In genomic region chr1:148078632-148079519, GRCh38 we compare ENCODE assay signal across 8 cellular contexts.
DNase-seq lines count a peak whose midpoint lies in the region; ATAC-seq, FAIRE-seq and TF ChIP-seq lines count a peak whose summit lies in the region.
"Not testable (repeated sequence)": the region's sequence is repeated elsewhere in the genome, so short reads cannot be mapped to it uniquely, and the experiment has no call there.

No MANE protein-coding gene starts in this region.

- not testable (repeated sequence) for H3K27me3 Mint-ChIP-seq in CD4-positive, alpha-beta T cell; activated B cell treated with CpG ODN at 0.5 μM for 24 hours; memory B cell

- H3K9ac ChIP-seq in GM12878 (ENCODE audit: control insufficient read depth, insufficient read depth, low read length), result not testable (repeated sequence)

- intact Hi-C loops in CD4-positive, alpha-beta T cell (cut with DNase I, micrococcal nuclease); activated B cell treated with CpG ODN at 0.5 μM for 24 hours (cut with micrococcal nuclease); GM12878 (cut with micrococcal nuclease; ENCODE audit: unreplicated experiment); heart right ventricle (cut with DNase I): not testable (repeated sequence)

- not testable (repeated sequence) for H3K4me2 ChIP-seq in GM12878 (ENCODE audit: control insufficient read depth, insufficient read depth)

- in situ Hi-C loops in GM12878 (cut with MboI), result not testable (repeated sequence)

- no CpG with 5 or more reads among the region's 54 CpGs for WGBS in GM12878 (ENCODE audit: insufficient coverage, insufficient replicate concordance, low lambda C conversion rate, missing lambda C conversion rate)
- WGBS in heart right ventricle, 2 donors, result no CpG with 5 or more reads among the region's 54 CpGs

- not testable (repeated sequence) for TF ChIP-seq RAD21 in GM12878 (IDR thresholded peaks at IDR 0.05; ENCODE audit: insufficient read depth, low read depth, low read length)

- BruUV-seq in GM12878 (replicated peaks; lab: Mats Ljungman, UMichigan), result not testable (repeated sequence)

- H3K9me3 ChIP-seq in CD4-positive, alpha-beta T cell (ENCODE audit: control insufficient read depth, low read length); GM12878 (replicated peaks; ENCODE audit: control insufficient read depth, insufficient read depth, low read length); heart right ventricle: not testable (repeated sequence)

- H3K36me3 Mint-ChIP-seq in CD4-positive, alpha-beta T cell (ENCODE audit: low read depth); activated B cell treated with CpG ODN at 0.5 μM for 24 hours (ENCODE audit: low read depth); memory B cell; stimulated activated effector memory CD8-positive, alpha-beta T cell treated with anti-CD3 and anti-CD28 coated beads, Interleukin-12 subunit alpha, Interleukin-12 subunit beta, amount 100 ng/mL, for 72 hours: not testable (repeated sequence)

- not testable (repeated sequence) for DNase-seq in CD4-positive, alpha-beta T cell; activated B cell treated with CpG ODN at 0.5 μM for 24 hours; GM12878 (ENCODE audit: low read depth, low spot score); heart right ventricle; memory B cell (ENCODE audit: low spot score in 2 of 2); stimulated activated effector memory CD8-positive, alpha-beta T cell treated with anti-CD3 and anti-CD28 coated beads, Interleukin-12 subunit alpha, Interleukin-12 subunit beta, amount 100 ng/mL, for 72 hours (ENCODE audit: low spot score in 2 of 2)

- not testable (repeated sequence) for H2AFZ ChIP-seq in GM12878 (ENCODE audit: control insufficient read depth, low read depth, low read length)

- not testable (repeated sequence) for H3K4me3 Mint-ChIP-seq in CD4-positive, alpha-beta T cell; activated B cell treated with CpG ODN at 0.5 μM for 24 hours; memory B cell; stimulated activated effector memory CD8-positive, alpha-beta T cell treated with anti-CD3 and anti-CD28 coated beads, Interleukin-12 subunit alpha, Interleukin-12 subunit beta, amount 100 ng/mL, for 72 hours

- RAD21 ChIA-PET in GM12878 (lab: Charles Lee; ENCODE audit: unreplicated experiment), result not testable (repeated sequence)

- H3K27me3 ChIP-seq in CD4-positive, alpha-beta T cell (ENCODE audit: control insufficient read depth, insufficient read depth, low read length); GM12878 (replicated peaks in 1 of 2; ENCODE audit: control insufficient read depth in 2 of 2, insufficient read depth in 2 of 2, low read length in 1 of 2); heart right ventricle: not testable (repeated sequence)

- not testable (repeated sequence) for TF ChIP-seq EP300 in GM12878 (IDR thresholded peaks at IDR 0.05; ENCODE audit: borderline replicate concordance in 1 of 2, control insufficient read depth in 1 of 2, low read depth in 2 of 2, low read length in 2 of 2)

- POLR2A ChIA-PET in CD4-positive, alpha-beta T cell (lab: Charles Lee); activated B cell treated with CpG ODN at 0.5 μM for 24 hours (lab: Charles Lee); GM12878 (lab: Charles Lee): not testable (repeated sequence)

- not testable (repeated sequence) for FAIRE-seq in GM12878 (lab: Jason Lieb, UNC)

- not testable (repeated sequence) for H3K4me1 Mint-ChIP-seq in CD4-positive, alpha-beta T cell (ENCODE audit: low read depth); activated B cell treated with CpG ODN at 0.5 μM for 24 hours; memory B cell; stimulated activated effector memory CD8-positive, alpha-beta T cell treated with anti-CD3 and anti-CD28 coated beads, Interleukin-12 subunit alpha, Interleukin-12 subunit beta, amount 100 ng/mL, for 72 hours

- TF ChIP-seq POLR2A in GM12878 (IDR thresholded peaks at IDR 0.05; ENCODE audit: low read depth, low read length), result not testable (repeated sequence)

- not testable (repeated sequence) for H3K4me1 ChIP-seq in GM12878 (ENCODE audit: control insufficient read depth, insufficient read depth, low read length); heart right ventricle

- H3K79me2 ChIP-seq in GM12878 (ENCODE audit: control insufficient read depth, insufficient read depth, low read length), result not testable (repeated sequence)

- H3K36me3 ChIP-seq in GM12878 (ENCODE audit: control insufficient read depth in 2 of 2, insufficient read depth in 2 of 2, low read length in 1 of 2); heart right ventricle: not testable (repeated sequence)

- not testable (repeated sequence) for H4K20me1 ChIP-seq in GM12878 (ENCODE audit: control insufficient read depth, insufficient read depth)

- peak; percentile 71 for ATAC-seq in CD4-positive, alpha-beta T cell (ENCODE audit: poor library complexity)
- peak; percentile 50 for ATAC-seq in GM19455 (IDR thresholded peaks at IDR 0.05; ENCODE audit: unreplicated experiment)
- ATAC-seq in HG03521 (IDR thresholded peaks at IDR 0.05; ENCODE audit: unreplicated experiment), result peak; percentile 45
- ATAC-seq in activated B cell treated with CpG ODN at 0.5 μM for 24 hours (ENCODE audit: low read depth), result peak; percentile 69
- ATAC-seq in GM12878, result peak; percentile 77
- peak in 7 of 8 donors; percentile 48 to 74 (median 66) for ATAC-seq in heart right ventricle
- peak; percentile 82 for ATAC-seq in memory B cell (ENCODE audit: low read depth)
- ATAC-seq in stimulated activated effector memory CD8-positive, alpha-beta T cell treated with anti-CD3 and anti-CD28 coated beads, Interleukin-12 subunit alpha, Interleukin-12 subunit beta, amount 100 ng/mL, for 72 hours, result peak; percentile 64

- not testable (repeated sequence) for H3K9me3 Mint-ChIP-seq in CD4-positive, alpha-beta T cell; activated B cell treated with CpG ODN at 0.5 μM for 24 hours; memory B cell; stimulated activated effector memory CD8-positive, alpha-beta T cell treated with anti-CD3 and anti-CD28 coated beads, Interleukin-12 subunit alpha, Interleukin-12 subunit beta, amount 100 ng/mL, for 72 hours

- not testable (repeated sequence) for TF ChIP-seq CTCF in CD4-positive, alpha-beta T cell (IDR thresholded peaks at IDR 0.05); activated B cell treated with CpG ODN at 0.5 μM for 24 hours (IDR thresholded peaks at IDR 0.05); GM12878 (IDR thresholded peaks at IDR 0.05 in 2 of 3, conservative IDR thresholded peaks at IDR 0.05 in 1 of 3; ENCODE audit: control insufficient read depth in 2 of 3, extremely low read depth in 1 of 3, insufficient read depth in 1 of 3, low read depth in 3 of 3, low read length in 3 of 3); heart right ventricle (IDR thresholded peaks at IDR 0.05)

- H3K27ac ChIP-seq in CD4-positive, alpha-beta T cell (ENCODE audit: low read depth, low read length); GM12878 (ENCODE audit: control insufficient read depth, insufficient read depth); heart right ventricle: not testable (repeated sequence)

- not testable (repeated sequence) for H3K27ac Mint-ChIP-seq in CD4-positive, alpha-beta T cell; activated B cell treated with CpG ODN at 0.5 μM for 24 hours; memory B cell; stimulated activated effector memory CD8-positive, alpha-beta T cell treated with anti-CD3 and anti-CD28 coated beads, Interleukin-12 subunit alpha, Interleukin-12 subunit beta, amount 100 ng/mL, for 72 hours

- not testable (repeated sequence) for H3K4me3 ChIP-seq in GM12878, heart right ventricle

- CTCF ChIA-PET in CD4-positive, alpha-beta T cell (lab: Charles Lee); activated B cell treated with CpG ODN at 0.5 μM for 24 hours (lab: Charles Lee); GM12878 (lab: Yijun Ruan, JAX): not testable (repeated sequence)

- SMC1A ChIA-PET in GM12878 (lab: Charles Lee; ENCODE audit: uncharacterized antibody, unreplicated experiment), result not testable (repeated sequence)
